In the genomic region with DNA sequence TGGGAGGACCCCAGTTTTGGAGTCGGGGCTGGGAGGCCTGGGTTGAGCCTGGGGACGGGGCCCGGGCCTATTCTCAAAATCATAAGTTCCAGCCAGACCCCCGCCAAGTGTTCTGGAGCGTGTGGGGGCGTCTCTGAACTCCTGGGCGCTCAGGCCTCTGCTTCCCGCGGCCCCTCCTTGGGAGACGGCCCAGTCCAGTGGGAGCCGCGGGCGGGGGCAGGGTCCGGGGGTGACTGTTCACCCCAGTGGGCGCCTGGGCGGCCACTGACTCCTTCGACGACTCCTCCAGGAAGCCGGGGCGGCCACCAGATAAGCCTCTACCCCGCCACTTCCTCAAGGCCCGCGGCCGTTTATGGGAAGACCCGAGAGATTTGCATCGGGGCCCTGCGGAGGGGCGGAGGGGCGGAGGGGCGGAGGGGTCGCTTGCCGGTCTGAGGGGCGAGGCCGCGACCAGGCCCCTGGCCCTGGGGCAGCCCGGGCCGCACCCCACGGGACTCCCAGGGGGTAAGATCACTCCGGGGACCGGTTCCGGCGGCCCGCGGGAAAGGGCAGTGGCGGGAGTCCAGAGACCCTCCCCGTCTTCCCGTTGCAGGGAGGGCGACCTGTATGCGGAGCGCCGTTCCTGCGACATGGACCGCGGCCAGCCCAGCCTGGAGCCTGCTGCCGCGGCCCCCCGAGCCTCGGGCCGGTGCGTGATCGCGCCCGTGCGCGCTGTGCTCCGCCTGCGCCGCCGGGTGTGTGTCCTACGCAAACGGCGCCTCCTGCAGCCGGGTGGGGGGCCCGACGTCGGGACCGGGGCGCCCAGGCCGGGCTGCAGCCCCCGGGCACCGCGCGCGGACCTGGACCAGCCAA, we compare ENCODE assay signal across 8 cellular contexts. TPM values are rescaled to one million over a fixed set of nuclear protein-coding genes. Genes with fewer than 3 reads are reported as not detected.
DNase-seq lines count a peak whose midpoint lies in the region; ATAC-seq and TF ChIP-seq lines count a peak whose summit lies in the region.

No MANE protein-coding gene starts in this region.

- TF ChIP-seq POLR2A in vagina (IDR thresholded peaks at IDR 0.05) = no peak

- no peak for TF ChIP-seq CTCF in lung (IDR thresholded peaks at IDR 0.05; ENCODE audit: control extremely low read depth, extremely low read depth)
- no peak for TF ChIP-seq CTCF in vagina (IDR thresholded peaks at IDR 0.05)

- peaks cover 4 to 32% of the 10 kb centered on the region in 2 donors for H3K4me1 ChIP-seq in lung (ENCODE audit: control insufficient read depth in 2 of 2, insufficient read depth in 2 of 2, low read length in 2 of 2)
- peaks cover 50% of the 10 kb centered on the region for H3K4me1 ChIP-seq in vagina

- H3K27me3 ChIP-seq in lung (ENCODE audit: control insufficient read depth, insufficient read depth) (no peaks in the 10 kb centered on the region), vagina (no peaks in the 10 kb centered on the region)

- peak overlapping the region; percentile 71 for H3K4me3 ChIP-seq in lung
- H3K4me3 ChIP-seq in vagina = peak overlapping the region; percentile 46 to 63

- intact Hi-C loops in vagina (cut with DNase I) = no loop called here

- H3K36me3 ChIP-seq in lung (ENCODE audit: control insufficient read depth in 2 of 2, insufficient read depth in 2 of 2, low read length in 2 of 2) (peaks cover 2 to 30% of the 10 kb centered on the region in 2 donors), vagina (no peaks in the 10 kb centered on the region)

- 16 to 24% methylated on average over 74 to 84 of the region's 84 CpGs for WGBS in lung, 2 donors

- ATAC-seq in lung (ENCODE audit: insufficient read depth, low FRiP score) = no peak

- H3K27ac ChIP-seq in cingulate gyrus (ENCODE audit: low read depth, low read length) (peak overlapping the region; percentile 47), lung (ENCODE audit: low read depth in 1 of 2, low read length in 1 of 2) (peak overlapping the region; percentile 94 to 97), vagina (peak overlapping the region; percentile 78)

- DNase-seq in GF-D8 (lab: John Stamatoyannopoulos, UW) (peak; percentile 32), MV-4-11 (lab: John Stamatoyannopoulos, UW) (peak; percentile 49), lung (ENCODE audit: low spot score) (no peak), vagina (ENCODE audit: extremely low spot score in 2 of 2) (peak in 1 of 2 donors; percentile 77), NCI-H1048 (lab: John Stamatoyannopoulos, UW) (no peak), NCI-H1417 treated with DMSO at 0.1 percent for 48 hours (lab: John Stamatoyannopoulos, UW) (no peak), NCI-H510A treated with DMSO at 0.1 percent for 48 hours (lab: John Stamatoyannopoulos, UW) (no peak)

- H3K9me3 ChIP-seq in lung (ENCODE audit: control insufficient read depth in 2 of 2, insufficient read depth in 1 of 2, low read length in 1 of 2) = peaks cover 0 to 4% of the 10 kb centered on the region in 2 donors
- no peaks in the 10 kb centered on the region for H3K9me3 ChIP-seq in vagina

RNA-seq across cellular contexts. Expression of a gene that starts 0.8 kb away (rescaled TPM):
- total RNA-seq in lung (10 to 100 TPM; 12.1 to 42.5 TPM), vagina (13.0 TPM)
- polyA plus RNA-seq in lung = 10 to 100 TPM in 1 of 2 donors, 1 to 10 TPM in 1; 9.6 to 29.2 TPM

RNA-seq across cellular contexts. Expression of a gene that starts 23.2 kb away (rescaled TPM):
- 10 to 100 TPM; 30.4 to 56.2 TPM for total RNA-seq in lung
- 10 to 100 TPM; 37.3 to 51.1 TPM for polyA plus RNA-seq in lung
- 44.0 TPM for total RNA-seq in vagina

RNA-seq across cellular contexts. Expression of a gene that starts 23.8 kb away (rescaled TPM):
- total RNA-seq in lung (10 to 100 TPM in 1 of 2 donors, 1 to 10 TPM in 1; 5.2 to 10.8 TPM), vagina (29.5 TPM)
- polyA plus RNA-seq in lung = 1 to 10 TPM; 2.1 to 6.4 TPM

RNA-seq across cellular contexts. Expression of a gene that starts 27.2 kb away (rescaled TPM):
- total RNA-seq in lung (not detected), vagina (not detected)
- polyA plus RNA-seq in lung = under 1 TPM in 1 of 2 donors, not detected in 1; 0.18 TPM

RNA-seq across cellular contexts. Expression of a gene that starts 37.2 kb away (rescaled TPM):
- total RNA-seq in lung = 100 to 1,000 TPM; 163 to 505 TPM
- 100 to 1,000 TPM; 326 to 338 TPM for polyA plus RNA-seq in lung
- 312 TPM for total RNA-seq in vagina

Comparison
In these comparisons a context has a peak if more than half of its experiments do, and no peak if none do; other contexts are left out.
1. DNase-seq: peak in GF-D8 (single experiment) and MV-4-11 (single experiment); none in lung (single experiment), NCI-H1048 (single experiment), NCI-H1417 treated with DMSO at 0.1 percent for 48 hours (single experiment) and NCI-H510A treated with DMSO at 0.1 percent for 48 hours (single experiment).
2. Peak in every context shown above with its lines, with median percentiles within 50 percentile points of each other: H3K27ac ChIP-seq.